ENCODE assay signal across 20 cellular contexts in genomic region chr5:175847061-175847460, GRCh38. TPM values are rescaled to one million over a fixed set of nuclear protein-coding genes. Genes with fewer than 3 reads are reported as not detected.
A peak's percentile ranks its signal among the peaks of the same experiment; 100 is the strongest.
DNase-seq lines count a peak whose midpoint lies in the region; ATAC-seq, FAIRE-seq and TF ChIP-seq lines count a peak whose summit lies in the region.
"Had no signal": no experiment of that assay in that cellular context is flagged by ENCODE, and none has a peak within 500 bp of the region (broad histone marks: within the 10 kb centered on the region; RNA-seq: fewer than 3 reads in every experiment).

No MANE protein-coding gene starts in this region.

- no peak for TF ChIP-seq POLR2A in A549 (IDR thresholded peaks at IDR 0.05; ENCODE audit: low read length)

- no peak for TF ChIP-seq RAD21 in A549 (conservative IDR thresholded peaks at IDR 0.05 in 1 of 2, IDR thresholded peaks at IDR 0.05 in 1 of 2)

- no peaks in the 10 kb centered on the region for H3K9me2 ChIP-seq in GM23338 (ENCODE audit: insufficient read depth)

- DNase-seq in A549 (ENCODE audit: low read depth in 1 of 2, low spot score in 1 of 2) (no peak), GM23338 (ENCODE audit: low spot score) (no peak), WTC11 (ENCODE audit: low spot score) (no peak), neuronal stem cell (ENCODE audit: low spot score) (no peak), left ventricle myocardium inferior (no peak)
- DNase-seq: CD4-positive, alpha-beta T cell; CD8-positive, alpha-beta memory T cell; DMS 273 treated with DMSO at 0.1 percent for 48 hours; DMS79; GDM1 had no signal

- H3K27ac Mint-ChIP-seq in GM23338 (no peak overlapping the region), WTC11 (no peak overlapping the region)
- H3K27ac Mint-ChIP-seq: CD14-positive monocyte; CD4-positive, alpha-beta T cell; CD8-positive, alpha-beta memory T cell had no signal

- H3F3A ChIP-seq in GM23338 (replicated peaks; ENCODE audit: low read depth): no peaks in the 10 kb centered on the region

- no peak overlapping the region for H2BK12ac ChIP-seq in neuronal stem cell (ENCODE audit: low read length)

- H3K9me3 Mint-ChIP-seq in GM23338 (no peaks in the 10 kb centered on the region), WTC11 (no peaks in the 10 kb centered on the region)
- H3K9me3 Mint-ChIP-seq: CD14-positive monocyte; CD4-positive, alpha-beta T cell; CD8-positive, alpha-beta memory T cell had no signal

- no peaks in the 10 kb centered on the region for H3K79me2 ChIP-seq in GM23338 (replicated peaks; ENCODE audit: insufficient read depth)

- H2AK5ac ChIP-seq in neuronal stem cell (ENCODE audit: low read depth, low read length): no peak overlapping the region

- H2BK15ac ChIP-seq in neuronal stem cell (ENCODE audit: low read length): no peak overlapping the region

- H4K91ac ChIP-seq in neuronal stem cell (ENCODE audit: low read depth, low read length, poor library complexity): no peak overlapping the region

- no peaks in the 10 kb centered on the region; the same call in 1 of the 2 replicates for H4K20me1 ChIP-seq in GM23338 (replicated peaks; ENCODE audit: insufficient read depth)

- POLR2A ChIA-PET in A549 (lab: Yijun Ruan, JAX) (no interaction called here), WTC11 (lab: Charles Lee) (no interaction called here)

- H3K14ac ChIP-seq in neuronal stem cell (ENCODE audit: low read length): peak overlapping the region; percentile 65

- H3K9me3 ChIP-seq in A549 (no peaks in the 10 kb centered on the region), neuronal stem cell (replicated peaks in 1 of 2; ENCODE audit: control insufficient read depth in 2 of 2, insufficient read depth in 1 of 2, low read depth in 1 of 2, low read length in 2 of 2) (no peaks in the 10 kb centered on the region), left ventricle myocardium inferior (replicated peaks) (no peaks in the 10 kb centered on the region)

- H2AFZ ChIP-seq in GM23338 (no peak overlapping the region), neuronal stem cell (ENCODE audit: low read length) (no peak overlapping the region)
- H2AFZ ChIP-seq: GM23248 had no signal

- H3K27me3 ChIP-seq in GM23338 (ENCODE audit: insufficient read depth) (no peaks in the 10 kb centered on the region), neuronal stem cell (ENCODE audit: control insufficient read depth in 3 of 3, insufficient read depth in 3 of 3, low read depth in 1 of 3, low read length in 3 of 3) (no peaks in the 10 kb centered on the region), left ventricle myocardium inferior (ENCODE audit: low read depth) (peaks cover 65% of the 10 kb centered on the region)

- peaks cover 26% of the 10 kb centered on the region for H3K4me1 Mint-ChIP-seq in GM23338
- peaks cover 21% of the 10 kb centered on the region for H3K4me1 Mint-ChIP-seq in WTC11
- H3K4me1 Mint-ChIP-seq: CD8-positive, alpha-beta memory T cell had no signal

- peaks cover 4% of the 10 kb centered on the region; the same call in 1 of the 3 replicates for H3K36me3 Mint-ChIP-seq in GM23338 (ENCODE audit: low read depth)
- no peaks in the 10 kb centered on the region for H3K36me3 Mint-ChIP-seq in WTC11
- H3K36me3 Mint-ChIP-seq: CD14-positive monocyte had no signal

- H3K23ac ChIP-seq in neuronal stem cell (ENCODE audit: low read depth, low read length, poor library complexity): no peak overlapping the region

- ATAC-seq in A549 (peak in 1 of 2 experiments; percentile 6; a peak in 3 of 6 replicates), GM23338 (peak; percentile 20), WTC11 (peak; percentile 10), GM18519 (IDR thresholded peaks at IDR 0.05; ENCODE audit: low FRiP score, unreplicated experiment) (no peak), HG03457 (IDR thresholded peaks at IDR 0.05; ENCODE audit: unreplicated experiment) (no peak)

- 88% methylated on average over 17 of the region's 17 CpGs for WGBS in A549 (ENCODE audit: missing lambda C conversion rate)
- WGBS in neuronal stem cell (ENCODE audit: extremely low coverage in 2 of 2, insufficient read length in 2 of 2, insufficient replicate concordance in 1 of 2), 2 donors: no CpG with 5 or more reads among the region's 17 CpGs

- peaks cover 4% of the 10 kb centered on the region for H3K79me1 ChIP-seq in neuronal stem cell (ENCODE audit: low read depth, low read length)

- no peak overlapping the region for H2BK5ac ChIP-seq in neuronal stem cell (ENCODE audit: low read length)

- H3K4me3 Mint-ChIP-seq in GM23338: no peak overlapping the region
- H3K4me3 Mint-ChIP-seq in WTC11: no peak overlapping the region
- H3K4me3 Mint-ChIP-seq: CD4-positive, alpha-beta T cell; CD8-positive, alpha-beta memory T cell had no signal

- no peak overlapping the region for H4K8ac ChIP-seq in neuronal stem cell (ENCODE audit: low read depth, low read length)

- H3K36me3 ChIP-seq in GM23338 (ENCODE audit: insufficient read depth) (no peaks in the 10 kb centered on the region), neuronal stem cell (replicated peaks in 1 of 2; ENCODE audit: control insufficient read depth in 2 of 2, insufficient read depth in 2 of 2, low read length in 2 of 2) (no peaks in the 10 kb centered on the region), left ventricle myocardium inferior (no peaks in the 10 kb centered on the region)

- peak overlapping the region; percentile 36; the same call in 1 of the 3 replicates for H3K4me2 ChIP-seq in A549
- H3K4me2 ChIP-seq in GM23338: peak overlapping the region; percentile 62; the same call in 1 of the 2 replicates
- H3K4me2 ChIP-seq in neuronal stem cell (ENCODE audit: insufficient read depth, low read length, poor library complexity, severe bottlenecking): no peak overlapping the region

- TF ChIP-seq CTCF in A549 (IDR thresholded peaks at IDR 0.05): no peak
- no peak for TF ChIP-seq CTCF in GM23338 (conservative IDR thresholded peaks at IDR 0.05; ENCODE audit: low read depth in 2 of 2)
- TF ChIP-seq CTCF in WTC11 (IDR thresholded peaks at IDR 0.05): no peak
- no peak for TF ChIP-seq CTCF in left ventricle myocardium inferior (IDR thresholded peaks at IDR 0.05; ENCODE audit: borderline replicate concordance)

- no peak for TF ChIP-seq EP300 in A549 (IDR thresholded peaks at IDR 0.05)

- intact Hi-C loops in left ventricle myocardium inferior (cut with micrococcal nuclease): no loop called here

- CTCF ChIA-PET in A549 (lab: Yijun Ruan, JAX) (interaction anchor here (0.8 to 3.6 kb wide), 13 partner anchors 9 to 118 kb away, joined by 3 to 28 read pairs (median 4); partner anchors contain the start of gene CPLX2), WTC11 (lab: Charles Lee) (interaction anchor here (0.6 to 3.5 kb wide), 7 partner anchors 9 to 117 kb away, joined by 3 to 24 read pairs (median 6); partner anchors contain the start of gene CPLX2)

- peak overlapping the region; percentile 97 to 99 for H3K27ac ChIP-seq in A549
- H3K27ac ChIP-seq in GM23338 (ENCODE audit: low read depth): no peak overlapping the region
- no peak overlapping the region for H3K27ac ChIP-seq in neuronal stem cell (replicated peaks; ENCODE audit: low read length)
- H3K27ac ChIP-seq in left ventricle myocardium inferior (replicated peaks): no peak overlapping the region
- H3K27ac ChIP-seq: 22Rv1, GM23248 had no signal

- H3K27me3 Mint-ChIP-seq in GM23338 (ENCODE audit: insufficient read depth, low read depth, poor library complexity) (peaks cover 18% of the 10 kb centered on the region), WTC11 (ENCODE audit: low read depth) (no peaks in the 10 kb centered on the region)

- H3K18ac ChIP-seq in neuronal stem cell (ENCODE audit: low read length): no peak overlapping the region

- H3K4me3 ChIP-seq in A549 (no peak overlapping the region), GM23338 (no peak overlapping the region), neuronal stem cell (ENCODE audit: low read length in 2 of 2) (no peak overlapping the region), left ventricle myocardium inferior (no peak overlapping the region)
- H3K4me3 ChIP-seq: GM23248 had no signal

- H3K9ac ChIP-seq in neuronal stem cell (ENCODE audit: low read depth, low read length, poor library complexity): no peak overlapping the region
- H3K9ac ChIP-seq: GM23248 had no signal

- no peak overlapping the region for H3K4ac ChIP-seq in neuronal stem cell (ENCODE audit: low read length)

- peaks cover 91% of the 10 kb centered on the region for H3K4me1 ChIP-seq in A549
- H3K4me1 ChIP-seq in GM23338 (ENCODE audit: insufficient read depth): no peaks in the 10 kb centered on the region; the same call in 1 of the 2 replicates
- peaks cover 4 to 5% of the 10 kb centered on the region in 2 donors for H3K4me1 ChIP-seq in neuronal stem cell (ENCODE audit: control insufficient read depth in 2 of 2, insufficient read depth in 1 of 2, low read depth in 1 of 2, low read length in 2 of 2)
- no peaks in the 10 kb centered on the region for H3K4me1 ChIP-seq in left ventricle myocardium inferior

- H2BK120ac ChIP-seq in neuronal stem cell (ENCODE audit: low read depth, low read length): no peak overlapping the region

- FAIRE-seq in A549 (lab: Jason Lieb, UNC): no peak
- FAIRE-seq: A204.1, D721Med, GM12891, GM18507, H54 had no signal

TF ChIP-seq in A549, 52 proteins besides CTCF, POLR2A, EP300 and RAD21 (continues in another document):
- TF ChIP-seq RCOR1 (IDR thresholded peaks at IDR 0.05; ENCODE audit: low read depth, low read length) (no peak), CHD2 (IDR thresholded peaks at IDR 0.05; ENCODE audit: low read length, partially characterized antibody) (no peak), HOXB13 (CRISPR knock-in tag; IDR thresholded peaks at IDR 0.05; ENCODE audit: low read depth) (no peak)

TF ChIP-seq in GM23338, 12 proteins besides CTCF, POLR2A, EP300 and RAD21 (continues in another document):
- TF ChIP-seq CREB1 (CRISPR knock-in tag; IDR thresholded peaks at IDR 0.05; ENCODE audit: low read depth): no peak
- no peak for TF ChIP-seq JUNB (IDR thresholded peaks at IDR 0.05; ENCODE audit: unreplicated experiment)

TF ChIP-seq in WTC11, 78 proteins besides CTCF, POLR2A, EP300 and RAD21 (continues in another document):
- TF ChIP-seq TEAD4 (CRISPR knock-in tag; IDR thresholded peaks at IDR 0.05): no peak

RNA-seq across cellular contexts. Expression of gene CPLX2, which starts 24.3 kb away (rescaled TPM):
- polyA plus RNA-seq in A549 (2011; rRNA removed) (365 and 415 TPM in 2 replicates), A549 (2017; fragmentation: RNase III; extraction: RNeasy Plus Mini Kit Qiagen cat#74134 plus additional on column Dnase treatment) (360 to 395 TPM (median 360 TPM) in 3 replicates), GM23338 (2016; fragmentation: Nextera tagmentation; extraction: Ambion mirVana) (2.1 and 2.3 TPM in 2 replicates)
- polyA plus RNA-seq in A549 (2012; cell fraction: cytosol; rRNA removed): 262 and 269 TPM in 2 replicates
- polyA plus RNA-seq in A549 (2012; cell fraction: nucleus; rRNA removed): 257 and 259 TPM in 2 replicates
- 372 and 391 TPM in 2 replicates for polyA minus RNA-seq in A549 (2011; rRNA and poly(A)+ RNA removed)
- 0.45 and 0.66 TPM in 2 replicates for total RNA-seq in GM23338 (2014; rRNA removed; shearing (Covaris generic))
- total RNA-seq in WTC11 (2021) (0.92 to 3.0 TPM (median 1.3 TPM) in 3 replicates), left ventricle myocardium inferior (not detected)
- 0.10 TPM for polyA plus RNA-seq in neuronal stem cell (2013, experiment 1 of 2)
- 0.07 TPM for polyA plus RNA-seq in neuronal stem cell (2013, experiment 2 of 2)
- total RNA-seq: CD4-positive, alpha-beta T cell; CD8-positive, alpha-beta memory T cell; GM23248 had no signal
- polyA plus RNA-seq: CD14-positive monocyte; CD8-positive, alpha-beta memory T cell; GM23248 had no signal

Comparison
In these comparisons a context has a peak if more than half of its experiments do, and no peak if none do; other contexts are left out.
1. ATAC-seq: peak in GM23338 (single experiment) and WTC11 (single experiment); none in GM18519 (single experiment) and HG03457 (single experiment).
2. H3K27ac ChIP-seq: peak in A549 (2 of 2); none in GM23338 (single experiment), neuronal stem cell (single experiment) and left ventricle myocardium inferior (single experiment).